In genomic region chr2:99898649-99899048, GRCh38 we compare ENCODE assay signal across 1 cellular context.
TF ChIP-seq lines count a peak whose summit lies in the region.

No MANE protein-coding gene starts in this region.

TF ChIP-seq in liver, 16 proteins besides CTCF, POLR2A, EP300 and RAD21 (continued from another document):
- TF ChIP-seq REST (IDR thresholded peaks at IDR 0.05), result no peak
- TF ChIP-seq GABPA (IDR thresholded peaks at IDR 0.05 in 1 of 2, conservative IDR thresholded peaks at IDR 0.05 in 1 of 2), result no peak
